9 cellular contexts compared by ENCODE assay signal in the genomic region with DNA sequence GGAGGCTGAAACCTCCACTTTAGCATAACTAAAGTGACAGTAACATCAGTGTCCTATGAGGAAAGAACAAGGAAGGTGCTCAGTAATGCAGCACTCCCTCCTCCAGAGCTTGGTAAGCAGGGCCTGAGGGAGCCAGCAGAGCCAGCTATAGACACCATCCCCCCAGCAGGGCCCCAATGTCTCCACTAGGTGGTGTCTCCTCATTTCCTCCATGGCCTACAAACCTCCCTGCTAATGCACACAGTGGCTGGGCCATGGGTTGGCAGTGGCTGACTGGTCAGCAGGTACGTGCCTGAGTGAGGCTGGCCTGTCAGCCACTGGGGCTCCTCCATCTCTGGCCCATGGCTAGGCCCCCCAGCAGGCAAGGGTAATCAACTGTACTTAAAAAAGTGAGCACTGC. TPM values are rescaled to one million over a fixed set of nuclear protein-coding genes. Genes with fewer than 3 reads are reported as not detected.
A peak's percentile ranks its signal among the peaks of the same experiment; 100 is the strongest.
DNase-seq lines count a peak whose midpoint lies in the region; ATAC-seq and TF ChIP-seq lines count a peak whose summit lies in the region.
"Had no signal": no experiment of that assay in that cellular context is flagged by ENCODE, and none has a peak within 500 bp of the region (broad histone marks: within the 10 kb centered on the region; RNA-seq: fewer than 3 reads in every experiment).

No MANE protein-coding gene starts in this region.

- ATAC-seq in HG02623 (IDR thresholded peaks at IDR 0.05; ENCODE audit: unreplicated experiment), result peak; percentile 42

- peak; percentile 90 for TF ChIP-seq CTCF in GM12873 (IDR thresholded peaks at IDR 0.05; ENCODE audit: insufficient read depth, low read depth, low read length, missing control alignments)
- peak; percentile 80 for TF ChIP-seq CTCF in fibroblast of villous mesenchyme (IDR thresholded peaks at IDR 0.05; ENCODE audit: insufficient read depth, low read depth, low read length)

- no peak overlapping the region for H3K4me3 ChIP-seq in fibroblast of villous mesenchyme (ENCODE audit: low read depth, low read length)
- H3K4me3 ChIP-seq: skin epidermis had no signal

- DNase-seq in AG08395 (ENCODE audit: low spot score) (peak; percentile 63), NAMALWA (ENCODE audit: low spot score) (peak; percentile 73), activated T-cell treated with anti-CD3 and anti-CD28 coated beads for 24 hours (ENCODE audit: low read depth) (peak; percentile 32), fibroblast of villous mesenchyme (ENCODE audit: low read depth) (peak; percentile 38), renal cortical epithelial cell (ENCODE audit: low read depth) (peak; percentile 25), OCI-M2 (lab: John Stamatoyannopoulos, UW; ENCODE audit: unreplicated experiment) (no peak)

RNA-seq across cellular contexts. Expression of a gene that starts 13.6 kb away (rescaled TPM):
- total RNA-seq in fibroblast of villous mesenchyme (9.5 and 12.6 TPM in 2 replicates), renal cortical epithelial cell (13.2 and 31.0 TPM in 2 replicates)

RNA-seq across cellular contexts. Expression of a gene that starts 47.4 kb away (rescaled TPM):
- total RNA-seq in fibroblast of villous mesenchyme (22.9 and 25.9 TPM in 2 replicates), renal cortical epithelial cell (14.1 and 24.7 TPM in 2 replicates)
